In the genomic region with DNA sequence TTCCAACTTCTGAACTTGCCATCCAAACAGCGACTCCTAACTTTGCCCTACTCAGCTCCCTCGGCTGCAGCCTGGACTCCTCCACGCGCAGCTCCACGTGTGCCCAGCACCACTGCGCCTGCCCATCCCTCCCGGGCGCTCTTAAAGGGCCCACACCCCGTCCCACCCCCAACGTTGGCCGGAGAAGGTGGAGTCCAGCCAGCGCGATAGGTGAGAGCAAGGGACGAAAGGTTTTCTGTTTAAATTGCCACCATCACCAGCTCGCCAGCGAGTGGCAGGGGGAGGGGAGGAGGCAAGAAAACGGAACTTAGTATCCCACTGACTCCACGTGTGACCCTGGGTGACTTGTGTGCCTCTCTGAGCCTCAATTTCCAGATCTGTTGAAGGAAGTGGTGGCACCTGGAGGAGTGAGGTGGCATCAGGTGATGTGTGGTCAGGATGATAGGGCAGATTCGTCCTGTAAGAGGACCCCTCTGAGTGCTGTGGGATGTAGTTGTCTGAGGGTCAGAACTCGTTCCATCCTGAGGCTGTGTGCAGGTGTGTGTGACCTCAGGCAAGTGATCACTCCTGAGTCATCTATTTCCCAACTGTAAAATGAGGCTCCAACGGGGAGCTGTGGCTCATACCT, we compare ENCODE assay signal across 10 cellular contexts. TPM values are rescaled to one million over a fixed set of nuclear protein-coding genes. Genes with fewer than 3 reads are reported as not detected.
DNase-seq lines count a peak whose midpoint lies in the region; ATAC-seq and TF ChIP-seq lines count a peak whose summit lies in the region.
"Had no signal": no experiment of that assay in that cellular context is flagged by ENCODE, and none has a peak within 500 bp of the region (broad histone marks: within the 10 kb centered on the region; RNA-seq: fewer than 3 reads in every experiment).

No MANE protein-coding gene starts in this region.

- DNase-seq in NCI-H526 treated with DMSO at 0.1 percent for 48 hours (lab: John Stamatoyannopoulos, UW) (peak; percentile 15), dorsolateral prefrontal cortex (peak in 5 of 10 donors; percentile 28 to 61 (median 47)), ovary (peak; percentile 45 to 61 (median 49)), GM23338 (ENCODE audit: low spot score) (no peak), NCI-H748 treated with DMSO at 0.1 percent for 48 hours (lab: John Stamatoyannopoulos, UW) (no peak)
- DNase-seq in activated T-helper 2 cell treated with anti-CD3 and anti-CD28 coated beads, Interferon-gamma antibody, Interleukin-2, Interleukin-4, amounts not matched to agents 10 μg/mL and 5 μg/mL and 100 μg/mL, durations not matched to agents 14 hours and 24 hours and 36 hours (ENCODE audit: low spot score), result no peak
- DNase-seq: activated CD4-positive, alpha-beta T cell treated with anti-CD3 and anti-CD28 coated beads, Interleukin-2, amount 10 ng/mL, durations not matched to agents 7 days and 5 days; heart right ventricle had no signal

- H3K27ac ChIP-seq in C4-2B, result peak overlapping the region; percentile 29
- peak overlapping the region in 49 of 59 donors; percentile 4 to 88 (median 61) for H3K27ac ChIP-seq in dorsolateral prefrontal cortex
- H3K27ac ChIP-seq in ovary, result peak overlapping the region in 1 of 2 donors; percentile 45
- no peak overlapping the region for H3K27ac ChIP-seq in GM23338 (ENCODE audit: low read depth)
- H3K27ac ChIP-seq: heart right ventricle had no signal

- 15 to 37% (median 28%) methylated on average over 21 of the region's 21 CpGs for WGBS in ovary, 3 donors

- no peaks in the 10 kb centered on the region for H3K27me3 ChIP-seq in dorsolateral prefrontal cortex
- no peaks in the 10 kb centered on the region for H3K27me3 ChIP-seq in ovary
- no peaks in the 10 kb centered on the region for H3K27me3 ChIP-seq in GM23338 (ENCODE audit: insufficient read depth)
- H3K27me3 ChIP-seq: heart right ventricle had no signal

- no peak overlapping the region for H3K4me3 Mint-ChIP-seq in GM23338
- no peak overlapping the region for H3K4me3 Mint-ChIP-seq in activated T-helper 2 cell treated with anti-CD3 and anti-CD28 coated beads, Interferon-gamma antibody, Interleukin-2, Interleukin-4, amounts not matched to agents 10 μg/mL and 5 μg/mL and 100 μg/mL, durations not matched to agents 14 hours and 24 hours and 36 hours (ENCODE audit: low read depth)
- H3K4me3 Mint-ChIP-seq: activated CD4-positive, alpha-beta T cell treated with anti-CD3 and anti-CD28 coated beads, Interleukin-2, amount 10 ng/mL, durations not matched to agents 7 days and 5 days had no signal

- H3F3A ChIP-seq in GM23338 (replicated peaks; ENCODE audit: low read depth), result no peaks in the 10 kb centered on the region

- H3K4me3 ChIP-seq in dorsolateral prefrontal cortex (peak overlapping the region in 28 of 59 donors; percentile 2 to 47 (median 27)), ovary (no peak overlapping the region), GM23338 (no peak overlapping the region)

- H4K20me1 ChIP-seq in GM23338 (replicated peaks; ENCODE audit: insufficient read depth), result no peaks in the 10 kb centered on the region

- no peak for TF ChIP-seq CTCF in C4-2B (conservative IDR thresholded peaks at IDR 0.05)
- peak in 2 of 56 donors; percentile 15 to 24 for TF ChIP-seq CTCF in dorsolateral prefrontal cortex (IDR thresholded peaks at IDR 0.05 in 54 of 56, conservative IDR thresholded peaks at IDR 0.05 in 2 of 56; ENCODE audit: low read depth in 1 of 56, partially characterized antibody in 56 of 56)
- TF ChIP-seq CTCF in ovary (IDR thresholded peaks at IDR 0.05), result no peak
- no peak for TF ChIP-seq CTCF in GM23338 (conservative IDR thresholded peaks at IDR 0.05; ENCODE audit: low read depth in 2 of 2)

- H3K27me3 Mint-ChIP-seq in GM23338 (ENCODE audit: insufficient read depth, low read depth, poor library complexity), result peaks cover 9% of the 10 kb centered on the region
- H3K27me3 Mint-ChIP-seq in activated T-helper 2 cell treated with anti-CD3 and anti-CD28 coated beads, Interferon-gamma antibody, Interleukin-2, Interleukin-4, amounts not matched to agents 10 μg/mL and 5 μg/mL and 100 μg/mL, durations not matched to agents 14 hours and 24 hours and 36 hours (ENCODE audit: low read depth), result no peaks in the 10 kb centered on the region
- H3K27me3 Mint-ChIP-seq: activated CD4-positive, alpha-beta T cell treated with anti-CD3 and anti-CD28 coated beads, Interleukin-2, amount 10 ng/mL, durations not matched to agents 7 days and 5 days had no signal

- H3K36me3 Mint-ChIP-seq in GM23338 (ENCODE audit: low read depth), result no peaks in the 10 kb centered on the region
- no peaks in the 10 kb centered on the region for H3K36me3 Mint-ChIP-seq in activated T-helper 2 cell treated with anti-CD3 and anti-CD28 coated beads, Interferon-gamma antibody, Interleukin-2, Interleukin-4, amounts not matched to agents 10 μg/mL and 5 μg/mL and 100 μg/mL, durations not matched to agents 14 hours and 24 hours and 36 hours (ENCODE audit: low read depth)

- H3K9me3 ChIP-seq in ovary, result no peaks in the 10 kb centered on the region

- TF ChIP-seq POLR2A in ovary (IDR thresholded peaks at IDR 0.05), result no peak

- H3K79me2 ChIP-seq in GM23338 (replicated peaks; ENCODE audit: insufficient read depth), result no peaks in the 10 kb centered on the region

- H3K4me1 Mint-ChIP-seq in GM23338, result peaks cover 19% of the 10 kb centered on the region
- peaks cover 4% of the 10 kb centered on the region for H3K4me1 Mint-ChIP-seq in activated T-helper 2 cell treated with anti-CD3 and anti-CD28 coated beads, Interferon-gamma antibody, Interleukin-2, Interleukin-4, amounts not matched to agents 10 μg/mL and 5 μg/mL and 100 μg/mL, durations not matched to agents 14 hours and 24 hours and 36 hours (ENCODE audit: low read depth)

- H3K4me1 ChIP-seq in ovary (ENCODE audit: insufficient read depth) (peaks cover 18% of the 10 kb centered on the region), GM23338 (ENCODE audit: insufficient read depth) (no peaks in the 10 kb centered on the region)

- TF ChIP-seq EP300 in ovary (IDR thresholded peaks at IDR 0.05), result no peak

- intact Hi-C loops in dorsolateral prefrontal cortex (cut with DNase I), result loop anchor here (2.0 to 10.0 kb wide), 5 partner anchors 47 to 349 kb away; no protein-coding TSS in a partner anchor
- intact Hi-C loops in ovary (cut with DNase I), result loop anchor here in 3 of 4 donors (5.0 to 10.0 kb wide), 4 partner anchors 51 to 249 kb away; no protein-coding TSS in a partner anchor
- intact Hi-C loops in activated T-helper 2 cell treated with anti-CD3 and anti-CD28 coated beads, Interferon-gamma antibody, Interleukin-2, Interleukin-4, amounts not matched to agents 10 μg/mL and 5 μg/mL and 100 μg/mL, durations not matched to agents 14 hours and 24 hours and 36 hours (cut with micrococcal nuclease), result no loop called here

- no peaks in the 10 kb centered on the region for H3K36me3 ChIP-seq in ovary
- H3K36me3 ChIP-seq in GM23338 (ENCODE audit: insufficient read depth), result no peaks in the 10 kb centered on the region

- H3K4me2 ChIP-seq in GM23338, result no peak overlapping the region

- no peak overlapping the region; the same call in 1 of the 2 replicates for H2AFZ ChIP-seq in GM23338

- H3K27ac Mint-ChIP-seq in GM23338, result no peak overlapping the region
- no peak overlapping the region for H3K27ac Mint-ChIP-seq in activated T-helper 2 cell treated with anti-CD3 and anti-CD28 coated beads, Interferon-gamma antibody, Interleukin-2, Interleukin-4, amounts not matched to agents 10 μg/mL and 5 μg/mL and 100 μg/mL, durations not matched to agents 14 hours and 24 hours and 36 hours
- H3K27ac Mint-ChIP-seq: activated CD4-positive, alpha-beta T cell treated with anti-CD3 and anti-CD28 coated beads, Interleukin-2, amount 10 ng/mL, durations not matched to agents 7 days and 5 days had no signal

- H3K9me3 Mint-ChIP-seq in GM23338, result no peaks in the 10 kb centered on the region; the same call in 2 of the 3 replicates
- no peaks in the 10 kb centered on the region for H3K9me3 Mint-ChIP-seq in activated T-helper 2 cell treated with anti-CD3 and anti-CD28 coated beads, Interferon-gamma antibody, Interleukin-2, Interleukin-4, amounts not matched to agents 10 μg/mL and 5 μg/mL and 100 μg/mL, durations not matched to agents 14 hours and 24 hours and 36 hours
- H3K9me3 Mint-ChIP-seq: activated CD4-positive, alpha-beta T cell treated with anti-CD3 and anti-CD28 coated beads, Interleukin-2, amount 10 ng/mL, durations not matched to agents 7 days and 5 days had no signal

- no peak for ATAC-seq in GM23338
- no peak for ATAC-seq in GM18502 (IDR thresholded peaks at IDR 0.05; ENCODE audit: poor library complexity, unreplicated experiment)

- H3K9me2 ChIP-seq in GM23338 (ENCODE audit: insufficient read depth), result no peaks in the 10 kb centered on the region

TF ChIP-seq in GM23338, 12 proteins besides CTCF, POLR2A, EP300 and RAD21 (continues in another document):
- no peak for TF ChIP-seq ZNF331 (CRISPR knock-in tag; IDR thresholded peaks at IDR 0.05; ENCODE audit: low read depth)
- TF ChIP-seq CREB1 (CRISPR knock-in tag; IDR thresholded peaks at IDR 0.05; ENCODE audit: low read depth), result no peak
- no peak for TF ChIP-seq NANOG (IDR thresholded peaks at IDR 0.05; ENCODE audit: borderline replicate concordance)
- TF ChIP-seq STAT1 (IDR thresholded peaks at IDR 0.05; ENCODE audit: unreplicated experiment), result no peak

RNA-seq across cellular contexts. Expression of a gene that starts 59.7 kb away (rescaled TPM):
- 1 to 10 TPM in 8 of 120 experiments, under 1 TPM in 77, not detected in 35; 0.12 to 2.1 (median 0.49) TPM for total RNA-seq in dorsolateral prefrontal cortex
- total RNA-seq in ovary, result 1 to 10 TPM in 1 of 7 donors, under 1 TPM in 5, not detected in 1; 0.12 to 2.4 (median 0.35) TPM
- under 1 TPM; 0.53 to 0.95 TPM for polyA plus RNA-seq in ovary
- total RNA-seq in GM23338 (2014; rRNA removed; shearing (Covaris generic)), result 1.0 and 1.1 TPM in 2 replicates
- polyA plus RNA-seq in GM23338 (2016; fragmentation: Nextera tagmentation; extraction: Ambion mirVana), result 0.50 and 0.66 TPM in 2 replicates
- not detected in 2 replicates for total RNA-seq in activated T-helper 2 cell treated with anti-CD3 and anti-CD28 coated beads, Interferon-gamma antibody, Interleukin-2, Interleukin-4, amounts not matched to agents 10 μg/mL and 5 μg/mL and 100 μg/mL, durations not matched to agents 14 hours and 24 hours and 36 hours

RNA-seq across cellular contexts. Expression of a gene that starts 59.9 kb away (rescaled TPM):
- total RNA-seq in dorsolateral prefrontal cortex (10 to 100 TPM; 10.4 to 85.9 (median 23.1) TPM), ovary (10 to 100 TPM in 5 of 7 donors, 1 to 10 TPM in 2; 7.2 to 28.4 (median 15.3) TPM)
- polyA plus RNA-seq in ovary (10 to 100 TPM in 1 of 2 donors, 1 to 10 TPM in 1; 4.8 to 11.5 TPM), GM23338 (2016; fragmentation: Nextera tagmentation; extraction: Ambion mirVana) (0.78 and 0.85 TPM in 2 replicates)
- total RNA-seq in GM23338 (2014; rRNA removed; shearing (Covaris generic)), result 2.1 and 3.6 TPM in 2 replicates
- total RNA-seq in activated T-helper 2 cell treated with anti-CD3 and anti-CD28 coated beads, Interferon-gamma antibody, Interleukin-2, Interleukin-4, amounts not matched to agents 10 μg/mL and 5 μg/mL and 100 μg/mL, durations not matched to agents 14 hours and 24 hours and 36 hours, result 1.4 and 1.6 TPM in 2 replicates

Comparison
In these comparisons a context has a peak if more than half of its experiments do, and no peak if none do; other contexts are left out.
1. DNase-seq: peak in NCI-H526 treated with DMSO at 0.1 percent for 48 hours (single experiment) and ovary (5 of 5); none in GM23338 (single experiment), activated T-helper 2 cell treated with anti-CD3 and anti-CD28 coated beads, Interferon-gamma antibody, Interleukin-2, Interleukin-4, amounts not matched to agents 10 μg/mL and 5 μg/mL and 100 μg/mL, durations not matched to agents 14 hours and 24 hours and 36 hours (single experiment) and NCI-H748 treated with DMSO at 0.1 percent for 48 hours (single experiment).